In genomic region chr9:35659340-35659739, GRCh38 we compare ENCODE assay signal across 6 cellular contexts. TPM values are rescaled to one million over a fixed set of nuclear protein-coding genes. Genes with fewer than 3 reads are reported as not detected.
DNase-seq lines count a peak whose midpoint lies in the region; ATAC-seq, FAIRE-seq and TF ChIP-seq lines count a peak whose summit lies in the region.

No MANE protein-coding gene starts in this region.

- H3K27me3 ChIP-seq in right atrium auricular region: no peaks in the 10 kb centered on the region

- H3K36me3 ChIP-seq in right atrium auricular region: peaks cover 15% of the 10 kb centered on the region

- ATAC-seq in HG03520 (IDR thresholded peaks at IDR 0.05; ENCODE audit: unreplicated experiment) (no peak), GM21367 (IDR thresholded peaks at IDR 0.05; ENCODE audit: unreplicated experiment) (no peak)

- no peak for TF ChIP-seq CTCF in right atrium auricular region (IDR thresholded peaks at IDR 0.05)

- H3K27ac ChIP-seq in right atrium auricular region: peak overlapping the region; percentile 97 to 98

- peaks cover 0 to 42% of the 10 kb centered on the region in 2 donors for H3K4me1 ChIP-seq in right atrium auricular region

- FAIRE-seq in RCC 7860 (lab: Jason Lieb, UNC): no peak

- H3K4me3 ChIP-seq in right atrium auricular region: peak overlapping the region; percentile 85 to 89

- DNase-seq in AG08396 (ENCODE audit: low spot score): peak; percentile 47
- peak; percentile 53 for DNase-seq in RCC 7860 (ENCODE audit: low spot score)
- DNase-seq in right atrium auricular region (ENCODE audit: low spot score): no peak
- no peak for DNase-seq in epidermal melanocyte (ENCODE audit: insufficient read length, low spot score)

- H3K9me3 ChIP-seq in right atrium auricular region: no peaks in the 10 kb centered on the region

RNA-seq across cellular contexts. Expression of gene CCDC107, which starts 1.2 kb away (rescaled TPM):
- total RNA-seq in right atrium auricular region: 10 to 100 TPM; 38.5 to 64.3 TPM

RNA-seq across cellular contexts. Expression of gene RMRP, which starts 1.5 kb away (rescaled TPM):
- total RNA-seq in right atrium auricular region: 100 to 1,000 TPM in 1 of 2 donors, not detected in 1; 431 TPM

RNA-seq across cellular contexts. Expression of gene ARHGEF39, which starts 5.7 kb away (rescaled TPM):
- under 1 TPM in 1 of 2 donors, not detected in 1; 0.44 TPM for total RNA-seq in right atrium auricular region

RNA-seq across cellular contexts. Expression of gene SIT1, which starts 8.6 kb away (rescaled TPM):
- total RNA-seq in right atrium auricular region: under 1 TPM in 1 of 2 donors, not detected in 1; 0.55 TPM

RNA-seq across cellular contexts. Expression of gene CA9, which starts 14.4 kb away (rescaled TPM):
- total RNA-seq in right atrium auricular region: 1 to 10 TPM; 5.5 to 5.9 TPM

Comparison
In these comparisons a context has a peak if more than half of its experiments do, and no peak if none do; other contexts are left out.
1. DNase-seq: peak in AG08396 (single experiment) and RCC 7860 (single experiment); none in right atrium auricular region (single experiment) and epidermal melanocyte (single experiment).